16 cellular contexts compared by ENCODE assay signal in the genomic region with DNA sequence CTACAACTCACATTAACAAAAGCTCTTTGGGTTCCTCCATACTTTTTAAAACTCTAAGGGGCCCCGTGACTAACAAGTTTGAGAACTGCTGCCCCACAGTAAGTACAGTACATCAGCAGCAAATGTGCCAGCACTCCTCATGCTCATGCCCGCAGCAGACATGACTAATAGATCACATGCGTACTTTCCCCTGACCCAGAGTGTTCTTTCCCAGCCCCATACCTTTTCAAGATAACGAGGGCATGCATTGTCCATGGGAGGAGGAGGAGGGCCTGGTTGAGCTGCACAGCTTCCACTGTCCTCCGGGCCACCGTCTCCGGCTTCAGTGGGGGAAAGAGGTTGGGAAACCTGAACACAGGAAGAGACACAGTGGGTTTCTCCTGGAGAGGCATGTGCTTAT. TPM values are rescaled to one million over a fixed set of nuclear protein-coding genes. Genes with fewer than 3 reads are reported as not detected.
DNase-seq lines count a peak whose midpoint lies in the region; ATAC-seq and TF ChIP-seq lines count a peak whose summit lies in the region.
"Had no signal": no experiment of that assay in that cellular context is flagged by ENCODE, and none has a peak within 500 bp of the region (broad histone marks: within the 10 kb centered on the region; RNA-seq: fewer than 3 reads in every experiment).

No MANE protein-coding gene starts in this region.

- no peak overlapping the region for H3K9ac ChIP-seq in mammary epithelial cell (ENCODE audit: insufficient read depth, low read length)

- H3K36me3 ChIP-seq in mammary epithelial cell (ENCODE audit: insufficient read depth, low read length) (peaks cover 4% of the 10 kb centered on the region), lower lobe of right lung (peaks cover 96% of the 10 kb centered on the region), upper lobe of right lung (peaks cover 89% of the 10 kb centered on the region)

- 97% methylated on average over 7 of the region's 7 CpGs for WGBS in mammary epithelial cell (ENCODE audit: low coverage, missing lambda C conversion rate)

- dilution Hi-C loops in mammary epithelial cell (cut with HindIII; ENCODE audit: low sequenced_read_pairs): no loop called here

- ATAC-seq in Right ventricle myocardium superior (ENCODE audit: poor library complexity) (peak; percentile 21), Right ventricle myocardium inferior (no peak), lower lobe of right lung (no peak), upper lobe of right lung (no peak), HG03025 (IDR thresholded peaks at IDR 0.05; ENCODE audit: low FRiP score, unreplicated experiment) (no peak)

- no peaks in the 10 kb centered on the region for H3K79me2 ChIP-seq in mammary epithelial cell (ENCODE audit: insufficient read depth, low read length)

- H3K4me3 ChIP-seq in mammary epithelial cell (replicated peaks in 1 of 3; ENCODE audit: insufficient read depth in 1 of 3, low read depth in 2 of 3, low read length in 3 of 3) (no peak overlapping the region), lower lobe of right lung (no peak overlapping the region), upper lobe of right lung (no peak overlapping the region)
- H3K4me3 ChIP-seq: skin epidermis had no signal

- no peak overlapping the region for H3K4me2 ChIP-seq in mammary epithelial cell (ENCODE audit: insufficient read depth, low read depth, low read length)

- CTCF ChIA-PET in mammary epithelial cell (lab: Charles Lee; ENCODE audit: low non-redundant PET): no interaction called here

- no peak for DNase-seq in Right ventricle myocardium superior
- no peak for DNase-seq in Right ventricle myocardium inferior (ENCODE audit: missing footprints)
- DNase-seq in mammary epithelial cell: peak; percentile 36
- no peak for DNase-seq in lower lobe of right lung
- DNase-seq in upper lobe of right lung: no peak
- DNase-seq in ureter (ENCODE audit: low spot score): no peak
- no peak for DNase-seq in ACHN
- DNase-seq: activated CD4-positive, alpha-beta memory T cell treated with anti-CD3 and anti-CD28 coated beads for 36 hours; cerebellar nuclear complex; hippocampal formation; Kasumi-1; NCI-H2029; NCI-H69; T-helper 9 cell had no signal

- no peaks in the 10 kb centered on the region for H3K27me3 ChIP-seq in mammary epithelial cell (ENCODE audit: insufficient read depth, low read length)
- H3K27me3 ChIP-seq in lower lobe of right lung (ENCODE audit: low read depth): no peaks in the 10 kb centered on the region
- H3K27me3 ChIP-seq in upper lobe of right lung: no peaks in the 10 kb centered on the region

- H4K20me1 ChIP-seq in mammary epithelial cell (ENCODE audit: insufficient read depth, low read length): no peaks in the 10 kb centered on the region

- H2AFZ ChIP-seq in mammary epithelial cell (ENCODE audit: low read depth, low read length): no peak overlapping the region

- no TSS peak for BruUV-seq in mammary epithelial cell (replicated peaks; lab: Mats Ljungman, UMichigan)

- H3K9me3 ChIP-seq in mammary epithelial cell (replicated peaks; ENCODE audit: insufficient read depth, low read length) (no peaks in the 10 kb centered on the region), lower lobe of right lung (no peaks in the 10 kb centered on the region), upper lobe of right lung (no peaks in the 10 kb centered on the region)

- peaks cover 19% of the 10 kb centered on the region for H3K4me1 ChIP-seq in mammary epithelial cell (ENCODE audit: insufficient read depth, low read length)
- H3K4me1 ChIP-seq in lower lobe of right lung: no peaks in the 10 kb centered on the region
- no peaks in the 10 kb centered on the region for H3K4me1 ChIP-seq in upper lobe of right lung

- no peak for TF ChIP-seq CTCF in mammary epithelial cell (conservative IDR thresholded peaks at IDR 0.05 in 1 of 2, IDR thresholded peaks at IDR 0.05 in 1 of 2; ENCODE audit: extremely low read depth in 1 of 2, insufficient read depth in 1 of 2, low read depth in 1 of 2, low read length in 2 of 2)
- TF ChIP-seq CTCF in lower lobe of right lung (IDR thresholded peaks at IDR 0.05): no peak
- no peak for TF ChIP-seq CTCF in upper lobe of right lung (IDR thresholded peaks at IDR 0.05)

- in situ Hi-C loops in mammary epithelial cell (cut with MboI; ENCODE audit: low sequenced_read_pairs in 2 of 2): no loop called here
- in situ Hi-C loops in ACHN (cut with HindIII; ENCODE audit: low pct_ligation_motif_present, low pct_unique_long_range_greater_than_20kb, low sequenced_read_pairs): no loop called here

- H3K27ac ChIP-seq in mammary epithelial cell (ENCODE audit: insufficient read depth, low read depth, low read length) (no peak overlapping the region), lower lobe of right lung (peak overlapping the region; percentile 24), upper lobe of right lung (peak overlapping the region; percentile 4)
- H3K27ac ChIP-seq: skin epidermis had no signal

- intact Hi-C loops in Right ventricle myocardium superior (cut with DNase I) (no loop called here), Right ventricle myocardium inferior (cut with DNase I) (no loop called here), mammary epithelial cell (cut with micrococcal nuclease) (loop anchor here (2.0 kb wide), 1 partner anchor 46 kb away; a partner anchor contains a TSS), lower lobe of right lung (cut with DNase I) (no loop called here), upper lobe of right lung (cut with DNase I) (no loop called here)

RNA-seq across cellular contexts. Expression of a gene that starts 45.5 kb away (rescaled TPM):
- 84.7 TPM for total RNA-seq in Right ventricle myocardium superior
- total RNA-seq in Right ventricle myocardium inferior: 81.0 TPM
- 10 to 100 TPM; 18.7 to 76.3 TPM for total RNA-seq in mammary epithelial cell
- polyA plus RNA-seq in mammary epithelial cell: 28.3 TPM
- 63.9 TPM for polyA minus RNA-seq in mammary epithelial cell
- 135 TPM for total RNA-seq in lower lobe of right lung
- 106 TPM for total RNA-seq in upper lobe of right lung
- 237 TPM for total RNA-seq in ureter
